1 cellular context compared by ENCODE assay signal in the genomic region with DNA sequence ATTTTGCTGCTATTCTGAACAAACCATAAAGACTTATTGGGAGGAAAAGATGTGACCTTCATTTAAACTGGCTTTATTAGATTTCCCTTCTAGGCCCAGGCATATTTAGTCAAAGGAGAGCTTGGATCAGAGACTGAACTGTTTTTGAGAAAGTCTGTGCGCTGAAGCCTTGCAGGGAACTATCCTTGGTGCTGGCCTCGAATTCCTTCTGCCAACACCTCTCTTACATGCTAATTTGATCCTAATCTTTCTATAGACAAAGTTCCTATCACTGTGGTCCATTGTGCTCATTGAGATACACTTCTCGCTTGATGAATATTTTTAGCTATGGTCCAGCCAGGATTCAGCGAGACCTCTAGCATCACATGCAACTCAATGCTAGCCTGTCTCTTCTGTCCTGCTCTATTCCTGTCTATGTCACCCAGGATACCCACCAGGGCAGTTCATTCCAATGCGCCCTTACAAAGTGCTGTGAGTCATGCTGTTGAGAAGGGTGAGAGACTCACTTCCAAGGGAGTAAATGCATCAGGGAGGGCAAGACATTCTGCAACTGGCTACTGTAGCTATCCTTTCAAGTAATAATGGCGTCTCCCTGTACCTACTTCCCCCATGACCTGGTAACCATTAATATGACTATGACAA.
TF ChIP-seq lines count a peak whose summit lies in the region.

No MANE protein-coding gene starts in this region.

TF ChIP-seq in IMR-90, 13 proteins besides CTCF, POLR2A, EP300 and RAD21 (continued from another document):
- TF ChIP-seq MAZ (IDR thresholded peaks at IDR 0.05; ENCODE audit: borderline replicate concordance, low read depth, low read length): no peak
- no peak for TF ChIP-seq RCOR1 (IDR thresholded peaks at IDR 0.05; ENCODE audit: insufficient replicate concordance, low read length)
- TF ChIP-seq NFE2L2 (IDR thresholded peaks at IDR 0.05; ENCODE audit: low read depth, low read length): no peak
- TF ChIP-seq RFX5 (IDR thresholded peaks at IDR 0.05; ENCODE audit: low read depth, low read length): no peak
- TF ChIP-seq CHD1 (IDR thresholded peaks at IDR 0.05; ENCODE audit: low read depth, low read length): no peak
- TF ChIP-seq MXI1 (IDR thresholded peaks at IDR 0.05; ENCODE audit: borderline replicate concordance, low read depth, low read length): no peak
- no peak for TF ChIP-seq SMC3 (IDR thresholded peaks at IDR 0.05; ENCODE audit: low read depth, low read length)
- TF ChIP-seq BHLHE40 (IDR thresholded peaks at IDR 0.05; ENCODE audit: low read depth, low read length): no peak
